ENCODE assay signal across 12 cellular contexts in the genomic region with DNA sequence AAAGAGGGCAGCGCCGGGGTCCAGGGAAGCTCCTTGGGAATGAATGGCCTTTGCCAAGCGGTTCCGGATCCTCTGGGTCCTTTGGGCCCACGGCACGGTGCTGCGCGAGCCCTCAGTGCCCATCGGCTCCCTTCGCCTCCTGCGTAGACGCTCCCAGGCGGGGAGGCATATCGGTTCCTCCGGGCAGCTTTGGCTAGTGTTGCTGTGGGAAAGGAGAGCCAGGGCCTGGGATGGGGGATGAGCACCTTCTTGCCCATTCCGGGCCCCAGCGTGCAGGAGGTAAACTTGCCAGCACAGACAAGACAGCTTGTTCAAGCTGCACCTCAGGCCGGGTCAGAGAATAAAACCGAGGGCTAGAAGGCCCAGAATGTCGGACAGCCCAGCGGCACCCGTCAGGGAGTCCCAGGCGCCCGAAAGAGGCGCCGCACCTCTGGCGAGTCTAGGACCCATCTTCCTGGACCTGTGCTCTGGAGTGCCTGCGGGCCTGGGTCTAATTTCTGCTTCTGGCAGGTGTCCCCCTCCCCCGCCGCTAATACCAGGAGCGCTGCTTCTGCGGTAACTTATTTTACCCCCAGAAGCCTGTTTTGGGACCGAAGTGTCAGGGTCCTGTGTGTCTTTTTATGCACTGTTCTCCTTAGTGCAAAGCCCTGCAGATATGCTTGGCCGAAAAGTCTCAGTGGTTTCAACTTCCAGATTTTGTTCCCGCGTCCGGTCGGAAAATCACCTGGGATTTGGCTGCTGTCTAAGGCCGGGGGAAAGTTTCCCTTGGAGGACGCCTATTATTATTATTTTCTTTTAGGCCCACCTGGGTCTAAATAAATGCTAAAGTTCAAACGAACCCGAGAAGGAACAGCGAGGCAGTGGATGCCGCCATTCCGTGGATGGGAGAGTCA. TPM values are rescaled to one million over a fixed set of nuclear protein-coding genes. Genes with fewer than 3 reads are reported as not detected.
DNase-seq lines count a peak whose midpoint lies in the region; ATAC-seq and TF ChIP-seq lines count a peak whose summit lies in the region.
"Had no signal": no experiment of that assay in that cellular context is flagged by ENCODE, and none has a peak within 500 bp of the region (broad histone marks: within the 10 kb centered on the region; RNA-seq: fewer than 3 reads in every experiment).

No MANE protein-coding gene starts in this region.

- H3K36me3 ChIP-seq in HUES6 (ENCODE audit: control insufficient read depth, insufficient read depth, low read length) (peaks cover 10% of the 10 kb centered on the region), hepatocyte (replicated peaks; ENCODE audit: insufficient read depth, low read depth) (no peaks in the 10 kb centered on the region)
- H3K36me3 ChIP-seq: thyroid gland had no signal

- DNase-seq in activated CD4-positive, alpha-beta T cell treated with anti-CD3 and anti-CD28 coated beads, Interleukin-2, amount 10 ng/mL, durations not matched to agents 7 days and 5 days: no peak
- no peak for DNase-seq in activated CD4-positive, alpha-beta T cell treated with anti-CD3 and anti-CD28 coated beads, Interleukin-2, amount 50 U/mL, for 4 hours
- DNase-seq in hepatocyte (ENCODE audit: low spot score) (no peak), osteocyte (ENCODE audit: extremely low spot score, unreplicated experiment) (no peak), Kasumi-1 (lab: John Stamatoyannopoulos, UW) (no peak), right cardiac atrium (no peak)
- DNase-seq: activated gamma-delta T cell, NCI-H226 had no signal

- CTCF ChIA-PET in activated CD4-positive, alpha-beta T cell treated with anti-CD3 and anti-CD28 coated beads, Interleukin-2, amount 10 ng/mL, durations not matched to agents 7 days and 5 days (lab: Charles Lee): no interaction called here

- POLR2A ChIA-PET in activated CD4-positive, alpha-beta T cell treated with anti-CD3 and anti-CD28 coated beads, Interleukin-2, amount 10 ng/mL, durations not matched to agents 7 days and 5 days (lab: Charles Lee): no interaction called here

- TF ChIP-seq CTCF in hepatocyte (IDR thresholded peaks at IDR 0.05; ENCODE audit: poor library complexity) (no peak), osteocyte (IDR thresholded peaks at IDR 0.05) (no peak)

- no peak overlapping the region for H3K27ac ChIP-seq in HUES6 (ENCODE audit: low read depth, low read length)
- no peak overlapping the region for H3K27ac ChIP-seq in hepatocyte
- H3K27ac ChIP-seq in right cardiac atrium (ENCODE audit: low read length): no peak overlapping the region
- H3K27ac ChIP-seq: thyroid gland had no signal

- 11% methylated on average over 45 of the region's 45 CpGs for WGBS in hepatocyte (ENCODE audit: low lambda C conversion rate, missing lambda C conversion rate)
- 5% methylated on average over 45 of the region's 45 CpGs for WGBS in right cardiac atrium

- H3K4me3 Mint-ChIP-seq in activated CD4-positive, alpha-beta T cell treated with anti-CD3 and anti-CD28 coated beads, Interleukin-2, amount 10 ng/mL, durations not matched to agents 7 days and 5 days: peak overlapping the region; percentile 17
- H3K4me3 Mint-ChIP-seq in osteocyte (ENCODE audit: unreplicated experiment): peak overlapping the region; percentile 92

- H3K9me3 Mint-ChIP-seq in activated CD4-positive, alpha-beta T cell treated with anti-CD3 and anti-CD28 coated beads, Interleukin-2, amount 10 ng/mL, durations not matched to agents 7 days and 5 days: no peaks in the 10 kb centered on the region
- H3K9me3 Mint-ChIP-seq in osteocyte (ENCODE audit: unreplicated experiment): no peaks in the 10 kb centered on the region

- H3K79me2 ChIP-seq in hepatocyte: no peaks in the 10 kb centered on the region

- peak overlapping the region; percentile 25 for H3K27ac Mint-ChIP-seq in activated CD4-positive, alpha-beta T cell treated with anti-CD3 and anti-CD28 coated beads, Interleukin-2, amount 10 ng/mL, durations not matched to agents 7 days and 5 days
- H3K27ac Mint-ChIP-seq in osteocyte (ENCODE audit: unreplicated experiment): no peak overlapping the region

- no peaks in the 10 kb centered on the region for H3K9me2 ChIP-seq in hepatocyte (replicated peaks; ENCODE audit: insufficient read depth)

- H3K36me3 Mint-ChIP-seq in activated CD4-positive, alpha-beta T cell treated with anti-CD3 and anti-CD28 coated beads, Interleukin-2, amount 10 ng/mL, durations not matched to agents 7 days and 5 days (ENCODE audit: low read depth): peaks cover 3% of the 10 kb centered on the region
- H3K36me3 Mint-ChIP-seq in osteocyte (ENCODE audit: unreplicated experiment): peaks cover 9% of the 10 kb centered on the region

- H3K4me2 ChIP-seq in hepatocyte: peak overlapping the region; percentile 96

- ATAC-seq in GM18498 (IDR thresholded peaks at IDR 0.05; ENCODE audit: unreplicated experiment) (no peak), right cardiac atrium (no peak)

- H2AFZ ChIP-seq in hepatocyte: no peak overlapping the region

- intact Hi-C loops in right cardiac atrium (cut with DNase I): no loop called here

- H4K20me1 ChIP-seq in hepatocyte (ENCODE audit: insufficient read depth, poor library complexity, severe bottlenecking): no peaks in the 10 kb centered on the region

- peak overlapping the region; percentile 74 for H3K9ac ChIP-seq in HUES6 (ENCODE audit: low read length)

- H3K4me1 ChIP-seq in HUES6 (ENCODE audit: control insufficient read depth, insufficient read depth, low read length) (peaks cover 35% of the 10 kb centered on the region), hepatocyte (ENCODE audit: insufficient read depth) (peaks cover 39% of the 10 kb centered on the region), right cardiac atrium (ENCODE audit: control insufficient read depth, insufficient read depth, low read length) (no peaks in the 10 kb centered on the region)

- H3K27me3 Mint-ChIP-seq in activated CD4-positive, alpha-beta T cell treated with anti-CD3 and anti-CD28 coated beads, Interleukin-2, amount 10 ng/mL, durations not matched to agents 7 days and 5 days: peaks cover 72% of the 10 kb centered on the region
- no peaks in the 10 kb centered on the region for H3K27me3 Mint-ChIP-seq in osteocyte (ENCODE audit: unreplicated experiment)

- peak overlapping the region; percentile 95 for H3K4me3 ChIP-seq in HUES6 (ENCODE audit: low read depth, low read length)
- H3K4me3 ChIP-seq in hepatocyte: no peak overlapping the region
- no peak overlapping the region for H3K4me3 ChIP-seq in right cardiac atrium (ENCODE audit: low read length)

- H3K4me1 Mint-ChIP-seq in activated CD4-positive, alpha-beta T cell treated with anti-CD3 and anti-CD28 coated beads, Interleukin-2, amount 10 ng/mL, durations not matched to agents 7 days and 5 days: peaks cover 16% of the 10 kb centered on the region
- peaks cover 33% of the 10 kb centered on the region for H3K4me1 Mint-ChIP-seq in osteocyte (ENCODE audit: unreplicated experiment)

- H3K27me3 ChIP-seq in HUES6 (ENCODE audit: control insufficient read depth, insufficient read depth, low read length) (peaks cover 76% of the 10 kb centered on the region), hepatocyte (peaks cover 91% of the 10 kb centered on the region), right cardiac atrium (ENCODE audit: control insufficient read depth, insufficient read depth) (no peaks in the 10 kb centered on the region)

- H3K9me3 ChIP-seq in HUES6 (ENCODE audit: control insufficient read depth, insufficient read depth, low read depth, low read length): no peaks in the 10 kb centered on the region
- no peaks in the 10 kb centered on the region for H3K9me3 ChIP-seq in hepatocyte (ENCODE audit: low read depth)
- H3K9me3 ChIP-seq in right cardiac atrium (ENCODE audit: control insufficient read depth, low read length): no peaks in the 10 kb centered on the region
- H3K9me3 ChIP-seq: thyroid gland had no signal

RNA-seq across cellular contexts. Expression of gene TFAP2C, which starts 1.7 kb away (rescaled TPM):
- total RNA-seq in activated CD4-positive, alpha-beta T cell treated with anti-CD3 and anti-CD28 coated beads, Interleukin-2, amount 10 ng/mL, durations not matched to agents 7 days and 5 days: not detected
- total RNA-seq in hepatocyte (0.88 and 1.7 TPM in 2 replicates), osteocyte (92.9 and 97.8 TPM in 2 replicates), right cardiac atrium (under 1 TPM; 0.17 to 0.39 (median 0.26) TPM)
- polyA plus RNA-seq in hepatocyte (3.2 and 3.7 TPM in 2 replicates), right cardiac atrium (0.14 TPM)
- total RNA-seq: lung microvascular endothelial cell had no signal

Comparison
In these comparisons a context has a peak if more than half of its experiments do, and no peak if none do; other contexts are left out.
1. RNA of gene TFAP2C, which starts 1.7 kb away (total RNA-seq): 92.9 to 97.8 TPM in osteocyte; 0.88 to 1.7 TPM in hepatocyte, 0.17 to 0.39 TPM in right cardiac atrium and not detected in activated CD4-positive, alpha-beta T cell treated with anti-CD3 and anti-CD28 coated beads, Interleukin-2, amount 10 ng/mL, durations not matched to agents 7 days and 5 days; every median in the first group is over 10 times any median in the second.